In the genomic region with DNA sequence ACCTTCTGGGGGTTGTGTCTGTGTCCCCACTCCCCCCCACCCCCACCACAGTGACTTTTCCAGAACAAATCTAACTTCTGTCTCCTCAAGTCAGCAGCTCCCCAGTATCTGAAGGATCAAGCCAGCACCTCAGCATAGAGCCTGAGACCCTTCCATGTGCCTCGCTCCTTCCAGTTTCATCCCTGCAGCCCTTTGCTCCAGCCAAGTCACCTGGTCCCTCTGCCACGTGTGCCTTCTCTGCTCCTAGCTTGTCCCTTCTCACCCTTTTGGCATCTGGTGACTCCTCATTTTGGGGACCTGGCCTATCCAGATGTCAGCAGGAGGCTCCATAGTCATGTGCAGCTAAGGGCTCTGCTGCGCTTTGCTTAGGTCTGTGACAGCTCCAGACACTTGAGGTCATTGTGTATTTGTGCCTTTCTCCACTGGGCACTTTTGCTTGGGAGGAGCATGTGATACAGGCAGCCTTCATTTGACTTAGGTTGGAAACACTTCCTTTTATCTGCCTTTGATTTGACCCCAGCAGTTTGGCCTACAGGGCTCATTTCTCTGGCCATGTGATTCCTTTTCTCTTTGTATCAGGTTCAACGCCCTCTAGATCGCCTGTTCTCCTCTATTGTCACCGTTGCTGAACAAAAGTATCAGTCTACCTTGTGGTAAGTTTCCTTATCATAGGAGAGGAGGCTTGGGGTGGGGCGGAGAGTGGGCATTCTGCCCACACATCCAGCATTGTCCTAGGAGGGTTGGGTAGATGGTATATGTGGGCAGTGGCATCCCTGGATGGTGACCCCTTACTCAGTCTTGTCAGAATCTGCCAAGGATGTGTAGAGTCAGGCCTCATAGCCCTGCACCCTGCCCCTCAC, we compare ENCODE assay signal across 13 cellular contexts. TPM values are rescaled to one million over a fixed set of nuclear protein-coding genes. Genes with fewer than 3 reads are reported as not detected.
DNase-seq lines count a peak whose midpoint lies in the region; ATAC-seq, FAIRE-seq and TF ChIP-seq lines count a peak whose summit lies in the region.
"Had no signal": no experiment of that assay in that cellular context is flagged by ENCODE, and none has a peak within 500 bp of the region (broad histone marks: within the 10 kb centered on the region; RNA-seq: fewer than 3 reads in every experiment).

No MANE protein-coding gene starts in this region.

- no peaks in the 10 kb centered on the region for H3K27me3 Mint-ChIP-seq in CD8-positive, alpha-beta T cell (ENCODE audit: low read depth)
- no peaks in the 10 kb centered on the region for H3K27me3 Mint-ChIP-seq in effector memory CD8-positive, alpha-beta T cell

- peaks cover 92% of the 10 kb centered on the region for H3K4me1 ChIP-seq in CD8-positive, alpha-beta T cell (ENCODE audit: insufficient read depth, low read length)
- H3K4me1 ChIP-seq in small intestine (ENCODE audit: control insufficient read depth in 2 of 2, insufficient read depth in 1 of 2, low read depth in 1 of 2, low read length in 1 of 2) (peaks cover 21 to 22% of the 10 kb centered on the region in 2 donors), uterus (peaks cover 8 to 11% of the 10 kb centered on the region in 2 donors)

- TF ChIP-seq POLR2A in NB4 (IDR thresholded peaks at IDR 0.05; ENCODE audit: extremely low read depth, insufficient read length) (no peak), uterus (IDR thresholded peaks at IDR 0.05) (no peak)

- no peaks in the 10 kb centered on the region for H3K9me3 Mint-ChIP-seq in CD8-positive, alpha-beta T cell
- H3K9me3 Mint-ChIP-seq in effector memory CD8-positive, alpha-beta T cell, result no peaks in the 10 kb centered on the region

- DNase-seq in CD8-positive, alpha-beta T cell, result no peak
- peak; percentile 40 for DNase-seq in NB4 (ENCODE audit: low read depth)
- DNase-seq in effector memory CD8-positive, alpha-beta T cell, result no peak
- no peak for DNase-seq in small intestine
- DNase-seq in uterus, result no peak
- DNase-seq in nucleus accumbens (lab: John Stamatoyannopoulos, UW), result no peak
- no peak for DNase-seq in DMS 273 treated with DMSO at 0.1 percent for 48 hours (lab: John Stamatoyannopoulos, UW)
- DNase-seq in activated gamma-delta T cell treated with Interleukin-2 at 50 U/mL for 16 hours, result no peak
- DNase-seq: activated CD4-positive, alpha-beta T cell treated with anti-CD3 and anti-CD28 coated beads, Interleukin-2, amount 50 U/mL, for 1 hour; amniotic stem cell; COR-L47; stimulated activated CD4-positive, alpha-beta T cell treated with anti-CD3 and anti-CD28 coated beads, Interleukin-4, amount 100 ng/mL, for 4 hours had no signal

- no peak overlapping the region for H3K27ac ChIP-seq in CD8-positive, alpha-beta T cell (ENCODE audit: low read depth, low read length)
- peak overlapping the region; percentile 88 to 90 for H3K27ac ChIP-seq in small intestine (ENCODE audit: low read depth in 1 of 2, low read length in 1 of 2)
- no peak overlapping the region for H3K27ac ChIP-seq in uterus

- H3K36me3 Mint-ChIP-seq in CD8-positive, alpha-beta T cell, result peaks cover 28% of the 10 kb centered on the region
- peaks cover 10% of the 10 kb centered on the region for H3K36me3 Mint-ChIP-seq in effector memory CD8-positive, alpha-beta T cell (ENCODE audit: insufficient read depth)

- peak overlapping the region; percentile 95 for H3K27ac Mint-ChIP-seq in CD8-positive, alpha-beta T cell
- H3K27ac Mint-ChIP-seq in effector memory CD8-positive, alpha-beta T cell, result peak overlapping the region; percentile 55 to 94

- TF ChIP-seq CTCF in CD8-positive, alpha-beta T cell (IDR thresholded peaks at IDR 0.05), result no peak
- no peak for TF ChIP-seq CTCF in NB4 (IDR thresholded peaks at IDR 0.05; ENCODE audit: low read depth, low read length)
- TF ChIP-seq CTCF in uterus (IDR thresholded peaks at IDR 0.05), result no peak

- H3K4me3 ChIP-seq in CD8-positive, alpha-beta T cell (ENCODE audit: low read depth, low read length), result no peak overlapping the region
- H3K4me3 ChIP-seq in NB4 (ENCODE audit: low read depth, low read length), result no peak overlapping the region
- no peak overlapping the region for H3K4me3 ChIP-seq in small intestine (ENCODE audit: low read depth in 1 of 2, low read length in 2 of 2)
- no peak overlapping the region for H3K4me3 ChIP-seq in uterus

- intact Hi-C loops in CD8-positive, alpha-beta T cell (cut with DNase I, micrococcal nuclease), result loop anchor here in 1 of 2 experiments (5.0 kb wide), 1 partner anchor 71 kb away; no protein-coding TSS in a partner anchor
- intact Hi-C loops in uterus (cut with DNase I; ENCODE audit: low total_unique reads), result no loop called here

- CTCF ChIA-PET in CD8-positive, alpha-beta T cell (lab: Charles Lee), result interaction anchor here (2.8 to 6.2 kb wide), 2 partner anchors 13 to 37 kb away, joined by 8 to 46 read pairs; no protein-coding TSS in a partner anchor

- WGBS in small intestine, 3 donors, result 49 to 75% (median 69%) methylated on average over 7 of the region's 7 CpGs

- POLR2A ChIA-PET in CD8-positive, alpha-beta T cell (lab: Charles Lee), result interaction anchor here (0.6 to 4.3 kb wide), 4 partner anchors 8 to 64 kb away, joined by 3 to 27 read pairs (median 12); no protein-coding TSS in a partner anchor

- H3K9me3 ChIP-seq in CD8-positive, alpha-beta T cell (ENCODE audit: low read length), result no peaks in the 10 kb centered on the region
- H3K9me3 ChIP-seq in small intestine (ENCODE audit: control insufficient read depth, low read depth), result no peaks in the 10 kb centered on the region
- no peaks in the 10 kb centered on the region for H3K9me3 ChIP-seq in uterus

- no peaks in the 10 kb centered on the region for H3K36me3 ChIP-seq in CD8-positive, alpha-beta T cell (ENCODE audit: insufficient read depth, low read length)
- peaks cover 0 to 3% of the 10 kb centered on the region in 2 donors for H3K36me3 ChIP-seq in small intestine (ENCODE audit: control insufficient read depth in 2 of 2, insufficient read depth in 2 of 2, low read length in 2 of 2)
- no peaks in the 10 kb centered on the region for H3K36me3 ChIP-seq in uterus

- H3K4me3 Mint-ChIP-seq in CD8-positive, alpha-beta T cell, result peak overlapping the region; percentile 18
- H3K4me3 Mint-ChIP-seq in effector memory CD8-positive, alpha-beta T cell, result peak overlapping the region; percentile 71 to 76

- peaks cover 85% of the 10 kb centered on the region for H3K4me1 Mint-ChIP-seq in CD8-positive, alpha-beta T cell (ENCODE audit: low read depth)
- peaks cover 84 to 85% of the 10 kb centered on the region in 2 donors for H3K4me1 Mint-ChIP-seq in effector memory CD8-positive, alpha-beta T cell (ENCODE audit: low read depth in 2 of 2)

- no peak for ATAC-seq in CD8-positive, alpha-beta T cell
- no peak for ATAC-seq in effector memory CD8-positive, alpha-beta T cell (replicated peaks)

- no peaks in the 10 kb centered on the region for H3K27me3 ChIP-seq in CD8-positive, alpha-beta T cell (ENCODE audit: insufficient read depth, low read length)
- H3K27me3 ChIP-seq in small intestine (ENCODE audit: control insufficient read depth in 2 of 2, insufficient read depth in 2 of 2, low read length in 2 of 2) (no peaks in the 10 kb centered on the region), uterus (no peaks in the 10 kb centered on the region)

- FAIRE-seq in small intestine (lab: Jason Lieb, UNC), result no peak
- FAIRE-seq: H54 had no signal

RNA-seq across cellular contexts. Expression of gene NFATC3, which starts 7.1 kb away (rescaled TPM):
- 10 to 100 TPM; 79.4 to 85.2 TPM for total RNA-seq in CD8-positive, alpha-beta T cell
- 10 to 100 TPM; 10.8 to 13.9 (median 13.6) TPM for polyA plus RNA-seq in small intestine
- total RNA-seq in uterus, result 10 to 100 TPM; 22.6 to 74.0 (median 48.4) TPM

RNA-seq across cellular contexts. Expression of gene DUS2, which starts 55.0 kb away (rescaled TPM):
- 1 to 10 TPM; 9.5 TPM for total RNA-seq in CD8-positive, alpha-beta T cell
- 10 to 100 TPM in 1 of 3 donors, 1 to 10 TPM in 2; 7.6 to 12.1 (median 7.8) TPM for polyA plus RNA-seq in small intestine
- total RNA-seq in uterus, result 10 to 100 TPM in 1 of 4 donors, 1 to 10 TPM in 3; 2.0 to 18.4 (median 5.6) TPM

RNA-seq across cellular contexts. Expression of gene DDX28, which starts 55.1 kb away (rescaled TPM):
- total RNA-seq in CD8-positive, alpha-beta T cell, result 10 to 100 TPM; 18.5 to 20.9 TPM
- 10 to 100 TPM in 1 of 3 donors, 1 to 10 TPM in 2; 3.8 to 14.6 (median 7.6) TPM for polyA plus RNA-seq in small intestine
- total RNA-seq in uterus, result 10 to 100 TPM in 2 of 4 donors, 1 to 10 TPM in 2; 2.9 to 14.1 (median 11.8) TPM

Comparison
In these comparisons a context has a peak if more than half of its experiments do, and no peak if none do; other contexts are left out.
1. H3K27ac ChIP-seq: peak in small intestine (2 of 2); none in CD8-positive, alpha-beta T cell (single experiment) and uterus (0 of 2).